Comparison of ENCODE assay signal across 23 cellular contexts in the genomic region with DNA sequence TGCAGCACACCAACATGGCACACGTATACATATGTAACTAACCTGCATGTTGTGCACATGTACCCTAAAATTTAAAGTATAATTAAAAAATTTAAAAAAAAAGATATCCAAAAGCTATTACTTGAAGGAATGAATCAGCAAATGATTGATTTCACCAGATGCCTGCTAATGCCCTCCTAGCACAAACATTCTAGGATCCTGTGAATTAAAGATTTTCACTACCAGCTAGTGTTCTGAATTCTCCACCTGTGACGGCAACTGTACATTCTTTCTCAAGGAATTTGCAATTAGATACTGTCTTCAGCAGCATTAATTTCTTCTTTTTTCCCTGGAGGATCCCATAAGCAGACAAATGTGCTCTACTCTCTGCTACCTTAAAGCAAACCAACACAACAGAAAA.
"Had no signal": no experiment of that assay in that cellular context is flagged by ENCODE, and none has a peak within 500 bp of the region (broad histone marks: within the 10 kb centered on the region; RNA-seq: fewer than 3 reads in every experiment).

No MANE protein-coding gene starts in this region.

- DNase-seq: colonic mucosa; cortex of kidney; dermis blood vessel endothelial cell; dorsolateral prefrontal cortex; effector CD4-positive, alpha-beta T cell; effector CD8-positive, alpha-beta T cell; effector memory CD4-positive, alpha-beta T cell; effector memory CD8-positive, alpha-beta T cell; endodermal cell; erythroblast; esophagus squamous epithelium; foreskin fibroblast; foreskin keratinocyte; gastrocnemius medialis; glutamatergic neuron; head of caudate nucleus; heart left ventricle; heart right ventricle had no signal

- H3K27ac ChIP-seq: colonic mucosa, coronary artery, dorsolateral prefrontal cortex, epithelial cell of prostate, esophagus muscularis mucosa, esophagus squamous epithelium, foreskin keratinocyte, gastrocnemius medialis, gastroesophageal sphincter, heart left ventricle, heart right ventricle had no signal

- H3K4me1 ChIP-seq: colonic mucosa, esophagus muscularis mucosa, foreskin keratinocyte, gastrocnemius medialis, gastroesophageal sphincter, heart left ventricle, heart right ventricle had no signal

- H3K9me3 ChIP-seq: colonic mucosa, esophagus muscularis mucosa, esophagus squamous epithelium, gastrocnemius medialis, gastroesophageal sphincter, heart left ventricle, heart right ventricle had no signal

- H3K27ac Mint-ChIP-seq: dendritic cell treated with granulocyte-macrophage colony-stimulating factor and Interleukin-4, amounts not matched to agents 40 ng/mL and 50 ng/mL, for 4 days; effector memory CD8-positive, alpha-beta T cell; endodermal cell had no signal

- H3K4me3 Mint-ChIP-seq: dendritic cell treated with granulocyte-macrophage colony-stimulating factor and Interleukin-4, amounts not matched to agents 40 ng/mL and 50 ng/mL, for 4 days; effector memory CD8-positive, alpha-beta T cell; endodermal cell had no signal

- H3K4me3 ChIP-seq: colonic mucosa, coronary artery, dorsolateral prefrontal cortex, esophagus muscularis mucosa, esophagus squamous epithelium, gastrocnemius medialis, gastroesophageal sphincter, heart left ventricle, heart right ventricle had no signal

- H3K27me3 ChIP-seq: colonic mucosa, esophagus muscularis mucosa, esophagus squamous epithelium, foreskin keratinocyte, gastrocnemius medialis, gastroesophageal sphincter had no signal

- H3K36me3 ChIP-seq: colonic mucosa, esophagus muscularis mucosa, esophagus squamous epithelium, gastrocnemius medialis, gastroesophageal sphincter, heart left ventricle, heart right ventricle had no signal

- H3K9me3 Mint-ChIP-seq: effector memory CD8-positive, alpha-beta T cell had no signal

- H3K27me3 Mint-ChIP-seq: dendritic cell treated with granulocyte-macrophage colony-stimulating factor and Interleukin-4, amounts not matched to agents 40 ng/mL and 50 ng/mL, for 4 days had no signal
